Comparison of ENCODE assay signal across 14 cellular contexts in genomic region chr17:7867881-7868329, GRCh38. TPM values are rescaled to one million over a fixed set of nuclear protein-coding genes. Genes with fewer than 3 reads are reported as not detected.
DNase-seq lines count a peak whose midpoint lies in the region; ATAC-seq, FAIRE-seq and TF ChIP-seq lines count a peak whose summit lies in the region.
"Had no signal": no experiment of that assay in that cellular context is flagged by ENCODE, and none has a peak within 500 bp of the region (broad histone marks: within the 10 kb centered on the region; RNA-seq: fewer than 3 reads in every experiment).

No MANE protein-coding gene starts in this region.

- no peaks in the 10 kb centered on the region for H3K9me3 ChIP-seq in effector memory CD4-positive, alpha-beta T cell (ENCODE audit: control insufficient read depth, low read length)
- H3K9me3 ChIP-seq: adrenal gland had no signal

- DNase-seq in activated naive CD4-positive, alpha-beta T cell treated with anti-CD3 and anti-CD28 coated beads for 36 hours: no peak
- no peak for DNase-seq in activated naive CD4-positive, alpha-beta T cell treated with Interleukin-2 at 50 U/mL for 16 hours
- DNase-seq in RWPE1 (ENCODE audit: low spot score) (peak; percentile 72), GM19239 (ENCODE audit: insufficient read length, low spot score) (no peak), middle frontal gyrus (ENCODE audit: extremely low spot score, low spot score) (no peak), RPMI8226 (no peak)
- DNase-seq in effector memory CD4-positive, alpha-beta T cell: no peak
- no peak for DNase-seq in stimulated activated naive CD8-positive, alpha-beta T cell treated with anti-CD3 and anti-CD28 coated beads, Interleukin-15, amount 100 ng/mL, for 72 hours
- DNase-seq: adrenal gland, heart left ventricle, NCI-H446, occipital lobe, SHP77 had no signal

- H3K4me3 ChIP-seq in effector memory CD4-positive, alpha-beta T cell (ENCODE audit: insufficient read depth, low read depth, low read length, poor library complexity, severe bottlenecking): no peak overlapping the region
- H3K4me3 ChIP-seq: adrenal gland, heart left ventricle had no signal

- peak overlapping the region; percentile 51 for H3K27ac Mint-ChIP-seq in activated naive CD4-positive, alpha-beta T cell treated with anti-CD3 and anti-CD28 coated beads for 36 hours
- peak overlapping the region in 1 of 2 donors; percentile 59 for H3K27ac Mint-ChIP-seq in stimulated activated naive CD8-positive, alpha-beta T cell treated with anti-CD3 and anti-CD28 coated beads, Interleukin-15, amount 100 ng/mL, for 72 hours
- H3K27ac Mint-ChIP-seq: WTC11 had no signal

- peak; percentile 53 for ATAC-seq in stimulated activated naive CD8-positive, alpha-beta T cell treated with anti-CD3 and anti-CD28 coated beads, Interleukin-15, amount 100 ng/mL, for 72 hours
- ATAC-seq: heart left ventricle, WTC11 had no signal

- H3K27me3 Mint-ChIP-seq in activated naive CD4-positive, alpha-beta T cell treated with anti-CD3 and anti-CD28 coated beads for 36 hours (ENCODE audit: low read depth): no peaks in the 10 kb centered on the region
- H3K27me3 Mint-ChIP-seq in stimulated activated naive CD8-positive, alpha-beta T cell treated with anti-CD3 and anti-CD28 coated beads, Interleukin-15, amount 100 ng/mL, for 72 hours: no peaks in the 10 kb centered on the region

- no peaks in the 10 kb centered on the region for H3K9me3 Mint-ChIP-seq in activated naive CD4-positive, alpha-beta T cell treated with anti-CD3 and anti-CD28 coated beads for 36 hours
- peaks cover 0 to 4% of the 10 kb centered on the region in 2 donors for H3K9me3 Mint-ChIP-seq in stimulated activated naive CD8-positive, alpha-beta T cell treated with anti-CD3 and anti-CD28 coated beads, Interleukin-15, amount 100 ng/mL, for 72 hours

- peaks cover 23% of the 10 kb centered on the region for H3K36me3 Mint-ChIP-seq in activated naive CD4-positive, alpha-beta T cell treated with anti-CD3 and anti-CD28 coated beads for 36 hours (ENCODE audit: low read depth)

- peak overlapping the region; percentile 0 for H3K4me3 Mint-ChIP-seq in activated naive CD4-positive, alpha-beta T cell treated with anti-CD3 and anti-CD28 coated beads for 36 hours
- H3K4me3 Mint-ChIP-seq in stimulated activated naive CD8-positive, alpha-beta T cell treated with anti-CD3 and anti-CD28 coated beads, Interleukin-15, amount 100 ng/mL, for 72 hours: peak overlapping the region; percentile 12 to 41
- H3K4me3 Mint-ChIP-seq: WTC11 had no signal

- POLR2A ChIA-PET in RWPE1 (lab: Yijun Ruan, JAX; ENCODE audit: low non-redundant PET): no interaction called here

- intact Hi-C loops in activated naive CD4-positive, alpha-beta T cell treated with anti-CD3 and anti-CD28 coated beads for 36 hours (cut with micrococcal nuclease): no loop called here

- TF ChIP-seq CTCF in RWPE1 (conservative IDR thresholded peaks at IDR 0.05; ENCODE audit: low read depth): no peak

- H3K27ac ChIP-seq in RWPE1: peak overlapping the region; percentile 70
- peak overlapping the region; percentile 12 for H3K27ac ChIP-seq in effector memory CD4-positive, alpha-beta T cell (ENCODE audit: insufficient read depth, low read length, poor library complexity, severe bottlenecking)
- H3K27ac ChIP-seq: adrenal gland had no signal

- H3K4me1 ChIP-seq in effector memory CD4-positive, alpha-beta T cell (ENCODE audit: control insufficient read depth, insufficient read depth, low read length, poor library complexity, severe bottlenecking): peaks cover 14% of the 10 kb centered on the region
- H3K4me1 ChIP-seq: adrenal gland had no signal

- CTCF ChIA-PET in activated naive CD4-positive, alpha-beta T cell treated with anti-CD3 and anti-CD28 coated beads for 36 hours (lab: Charles Lee): interaction anchor here (1.2 to 3.0 kb wide), 3 partner anchors 30 to 192 kb away, joined by 3 to 15 read pairs (median 4); no protein-coding TSS in a partner anchor
- CTCF ChIA-PET in RWPE1 (lab: Yijun Ruan, JAX): interaction anchor here (0.6 to 1.8 kb wide), 3 partner anchors 45 to 173 kb away, joined by 3 to 9 read pairs (median 4); no protein-coding TSS in a partner anchor

- peaks cover 21% of the 10 kb centered on the region for H3K4me1 Mint-ChIP-seq in activated naive CD4-positive, alpha-beta T cell treated with anti-CD3 and anti-CD28 coated beads for 36 hours (ENCODE audit: low read depth)
- peaks cover 29% of the 10 kb centered on the region for H3K4me1 Mint-ChIP-seq in stimulated activated naive CD8-positive, alpha-beta T cell treated with anti-CD3 and anti-CD28 coated beads, Interleukin-15, amount 100 ng/mL, for 72 hours

- H3K36me3 ChIP-seq in effector memory CD4-positive, alpha-beta T cell (ENCODE audit: control insufficient read depth, insufficient read depth, low read length): no peaks in the 10 kb centered on the region

- no peak for FAIRE-seq in GM19239 (lab: Jason Lieb, UNC)

- no peaks in the 10 kb centered on the region for H3K27me3 ChIP-seq in effector memory CD4-positive, alpha-beta T cell (replicated peaks; ENCODE audit: control insufficient read depth, insufficient read depth, low read length, poor library complexity, severe bottlenecking)
- H3K27me3 ChIP-seq: adrenal gland, heart left ventricle had no signal

RNA-seq across cellular contexts. Expression of gene CYB5D1, which starts 10.1 kb away (rescaled TPM):
- total RNA-seq in activated naive CD4-positive, alpha-beta T cell treated with anti-CD3 and anti-CD28 coated beads for 36 hours: 1 to 10 TPM; 6.1 to 6.5 TPM

RNA-seq across cellular contexts. Expression of gene NAA38, which starts 10.5 kb away (rescaled TPM):
- 10 to 100 TPM; 75.0 to 75.3 TPM for total RNA-seq in activated naive CD4-positive, alpha-beta T cell treated with anti-CD3 and anti-CD28 coated beads for 36 hours

RNA-seq across cellular contexts. Expression of gene TMEM88, which starts 13.0 kb away (rescaled TPM):
- total RNA-seq in activated naive CD4-positive, alpha-beta T cell treated with anti-CD3 and anti-CD28 coated beads for 36 hours: 1 to 10 TPM; 1.2 to 1.5 TPM

RNA-seq across cellular contexts. Expression of gene CHD3, which starts 20.7 kb away (rescaled TPM):
- 100 to 1,000 TPM; 180 to 185 TPM for total RNA-seq in activated naive CD4-positive, alpha-beta T cell treated with anti-CD3 and anti-CD28 coated beads for 36 hours

RNA-seq across cellular contexts. Expression of gene KDM6B, which starts 33.9 kb away (rescaled TPM):
- total RNA-seq in activated naive CD4-positive, alpha-beta T cell treated with anti-CD3 and anti-CD28 coated beads for 36 hours: 10 to 100 TPM; 22.7 to 24.1 TPM
